In genomic region chr1:41662656-41663437, GRCh38 we compare ENCODE assay signal across 8 cellular contexts.
DNase-seq lines count a peak whose midpoint lies in the region; ATAC-seq and TF ChIP-seq lines count a peak whose summit lies in the region.

No MANE protein-coding gene starts in this region.

- H3K9me3 ChIP-seq in AG04450 (ENCODE audit: control insufficient read depth, insufficient read depth, low read length), result no peaks in the 10 kb centered on the region
- H3K9me3 ChIP-seq in right lobe of liver, result no peaks in the 10 kb centered on the region

- no peak for DNase-seq in AG04450 (ENCODE audit: low read depth, low spot score)
- DNase-seq in T-helper 9 cell, result peak; percentile 40
- peak; percentile 56 for DNase-seq in choroid plexus epithelial cell (ENCODE audit: low read depth)
- DNase-seq in right lobe of liver, result peak in 1 of 3 donors; percentile 55
- DNase-seq in stimulated activated CD8-positive, alpha-beta memory T cell treated with anti-CD3 and anti-CD28 coated beads, Interleukin-4, amount 100 ng/mL, for 48 hours, result peak; percentile 68
- no peak for DNase-seq in DMS79 treated with DMSO at 0.1 percent for 48 hours (lab: John Stamatoyannopoulos, UW)

- intact Hi-C loops in right lobe of liver (cut with DNase I), result no loop called here

- POLR2A ChIA-PET in AG04450 (lab: Yijun Ruan, JAX), result interaction anchor here (0.5 to 3.0 kb wide), 4 partner anchors 10 to 387 kb away, joined by 3 to 18 read pairs (median 4); no protein-coding TSS in a partner anchor

- H3K27ac ChIP-seq in AG04450 (ENCODE audit: low read depth, low read length), result peak overlapping the region; percentile 47
- peak overlapping the region; percentile 56 to 85 (median 57) for H3K27ac ChIP-seq in right lobe of liver

- peaks cover 0 to 23% (median 9%) of the 10 kb centered on the region in 4 donors for H3K4me1 ChIP-seq in right lobe of liver

- H3K27me3 ChIP-seq in AG04450 (ENCODE audit: control insufficient read depth, insufficient read depth, low read length) (no peaks in the 10 kb centered on the region), right lobe of liver (no peaks in the 10 kb centered on the region)

- H3K4me3 ChIP-seq in AG04450 (ENCODE audit: low read depth, low read length) (peak overlapping the region; percentile 53), choroid plexus epithelial cell (ENCODE audit: low read depth, low read length) (peak overlapping the region; percentile 63), right lobe of liver (peak overlapping the region; percentile 31 to 45 (median 44))

- TF ChIP-seq CTCF in AG04450 (IDR thresholded peaks at IDR 0.05; ENCODE audit: low read depth, low read length) (no peak), choroid plexus epithelial cell (conservative IDR thresholded peaks at IDR 0.05; ENCODE audit: low read depth, low read length) (no peak), right lobe of liver (IDR thresholded peaks at IDR 0.05) (no peak)

- CTCF ChIA-PET in AG04450 (lab: Charles Lee), result no interaction called here

- no peaks in the 10 kb centered on the region for H3K36me3 ChIP-seq in right lobe of liver

- 100% methylated on average over 1 of the region's 41 CpGs for WGBS in right lobe of liver (ENCODE audit: insufficient coverage, low coverage, low lambda C conversion rate, missing lambda C conversion rate)

- ATAC-seq in GM18861 (IDR thresholded peaks at IDR 0.05; ENCODE audit: unreplicated experiment) (peak; percentile 33), HG03045 (IDR thresholded peaks at IDR 0.05; ENCODE audit: unreplicated experiment) (peak; percentile 35), right lobe of liver (peak; percentile 23 to 39 (median 28))

- no peak for TF ChIP-seq POLR2A in right lobe of liver (IDR thresholded peaks at IDR 0.05)

Comparison
In these comparisons a context has a peak if more than half of its experiments do, and no peak if none do; other contexts are left out.
1. DNase-seq: peak in T-helper 9 cell (single experiment), choroid plexus epithelial cell (single experiment) and stimulated activated CD8-positive, alpha-beta memory T cell treated with anti-CD3 and anti-CD28 coated beads, Interleukin-4, amount 100 ng/mL, for 48 hours (single experiment); none in AG04450 (single experiment) and DMS79 treated with DMSO at 0.1 percent for 48 hours (single experiment).
2. Peak in every context shown above with its lines, with median percentiles within 50 percentile points of each other: H3K4me3 ChIP-seq and ATAC-seq.